In the genomic region with DNA sequence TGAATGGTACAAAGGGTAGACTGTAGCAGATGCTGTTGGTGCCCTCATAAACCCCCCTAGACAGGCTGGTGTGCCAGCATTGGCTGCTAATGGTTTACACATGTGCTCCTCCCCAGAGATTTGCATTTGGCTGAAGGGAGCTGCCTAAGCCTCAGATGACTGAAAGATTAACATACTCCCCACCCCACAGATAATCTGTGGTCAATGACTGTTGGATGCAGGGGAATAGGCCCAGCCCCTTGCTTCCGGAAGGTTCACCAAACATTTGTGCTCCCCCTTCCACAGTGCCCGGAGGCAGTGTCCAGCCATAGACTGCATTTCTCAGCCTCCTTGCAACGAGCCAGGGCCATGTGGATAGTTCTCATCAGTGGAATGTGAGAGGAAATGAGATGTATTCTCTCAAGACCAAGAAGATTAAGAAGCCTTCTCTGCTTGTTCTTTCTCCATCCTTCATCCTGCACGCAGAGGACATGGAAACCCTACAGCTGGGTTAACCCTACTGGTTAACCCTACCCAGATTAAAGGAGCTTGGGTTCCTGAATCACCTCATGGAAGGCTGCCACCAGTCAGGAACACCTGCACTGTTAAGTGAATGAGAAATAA, we compare ENCODE assay signal across 2 cellular contexts.
A peak's percentile ranks its signal among the peaks of the same experiment; 100 is the strongest.
TF ChIP-seq lines count a peak whose summit lies in the region.

No MANE protein-coding gene starts in this region.

TF ChIP-seq in HepG2, 621 proteins besides CTCF, POLR2A, EP300 and RAD21 (continued from another document):
- TF ChIP-seq, protein P1, sequence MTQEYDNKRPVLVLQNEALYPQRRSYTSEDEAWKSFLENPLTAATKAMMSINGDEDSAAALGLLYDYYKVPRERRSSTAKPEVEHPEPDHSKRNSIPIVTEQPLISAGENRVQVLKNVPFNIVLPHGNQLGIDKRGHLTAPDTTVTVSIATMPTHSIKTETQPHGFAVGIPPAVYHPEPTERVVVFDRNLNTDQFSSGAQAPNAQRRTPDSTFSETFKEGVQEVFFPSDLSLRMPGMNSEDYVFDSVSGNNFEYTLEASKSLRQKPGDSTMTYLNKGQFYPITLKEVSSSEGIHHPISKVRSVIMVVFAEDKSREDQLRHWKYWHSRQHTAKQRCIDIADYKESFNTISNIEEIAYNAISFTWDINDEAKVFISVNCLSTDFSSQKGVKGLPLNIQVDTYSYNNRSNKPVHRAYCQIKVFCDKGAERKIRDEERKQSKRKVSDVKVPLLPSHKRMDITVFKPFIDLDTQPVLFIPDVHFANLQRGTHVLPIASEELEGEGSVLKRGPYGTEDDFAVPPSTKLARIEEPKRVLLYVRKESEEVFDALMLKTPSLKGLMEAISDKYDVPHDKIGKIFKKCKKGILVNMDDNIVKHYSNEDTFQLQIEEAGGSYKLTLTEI (CRISPR knock-in tag; conservative IDR thresholded peaks at IDR 0.05): no peak
- TF ChIP-seq SNAPC2 (CRISPR knock-in tag; IDR thresholded peaks at IDR 0.05): no peak
TF ChIP-seq in HepG2: peak in this region for 0.

TF ChIP-seq in SK-N-SH treated with all-trans-retinoic acid at 6 μM for 48 hours, 23 proteins besides CTCF, POLR2A, EP300 and RAD21 (continued from another document):
- peak; percentile 20; the same call in 1 of the 2 replicates for TF ChIP-seq TCF4 (CRISPR knock-in tag; IDR thresholded peaks at IDR 0.05; ENCODE audit: borderline replicate concordance)
